Comparison of ENCODE assay signal across 8 cellular contexts in genomic region chr12:9064815-9065606, GRCh38. TPM values are rescaled to one million over a fixed set of nuclear protein-coding genes. Genes with fewer than 3 reads are reported as not detected.
A peak's percentile ranks its signal among the peaks of the same experiment; 100 is the strongest.
DNase-seq lines count a peak whose midpoint lies in the region; ATAC-seq and TF ChIP-seq lines count a peak whose summit lies in the region.

No MANE protein-coding gene starts in this region.

- ATAC-seq in heart left ventricle (peak; percentile 88 to 95 (median 94)), HG03565 (IDR thresholded peaks at IDR 0.05; ENCODE audit: unreplicated experiment) (no peak)

- DNase-seq in Caki2 (ENCODE audit: low read depth) (peak; percentile 58), HuH-7 (ENCODE audit: low spot score) (peak; percentile 83), heart left ventricle (peak; percentile 79 to 90 (median 83)), nucleus accumbens (lab: John Stamatoyannopoulos, UW) (peak in 44 of 56 donors; percentile 4 to 67 (median 42)), HUDEP-2 (lab: John Stamatoyannopoulos, UW; ENCODE audit: unreplicated experiment in 76 of 76) (no peak)
- no peak for DNase-seq in stimulated activated naive CD4-positive, alpha-beta T cell treated with Interleukin-2 at 50 U/mL for 16 hours (lab: John Stamatoyannopoulos, UW)

- H3K9me3 ChIP-seq in heart left ventricle, result no peaks in the 10 kb centered on the region

- no peaks in the 10 kb centered on the region for H3K27me3 ChIP-seq in heart left ventricle

- H3K27ac ChIP-seq in adipose tissue (ENCODE audit: low read depth, low read length), result peak overlapping the region; percentile 95
- H3K27ac ChIP-seq in heart left ventricle, result peak overlapping the region; percentile 89 to 99 (median 97)

- H3K4me3 ChIP-seq in heart left ventricle, result peak overlapping the region; percentile 62 to 97 (median 85)

- TF ChIP-seq CTCF in heart left ventricle (IDR thresholded peaks at IDR 0.05), result no peak

- in situ Hi-C loops in Caki2 (cut with HindIII; ENCODE audit: low pct_unique_long_range_greater_than_20kb, low sequenced_read_pairs), result no loop called here

- intact Hi-C loops in heart left ventricle (cut with DNase I), result loop anchor here in 5 of 10 donors (5.0 kb wide), 3 partner anchors 37 to 47 kb away; no protein-coding TSS in a partner anchor

- peaks cover 0 to 17% (median 8%) of the 10 kb centered on the region in 12 donors for H3K4me1 ChIP-seq in heart left ventricle

- TF ChIP-seq POLR2A in heart left ventricle (IDR thresholded peaks at IDR 0.05), result peak in 1 of 2 donors; percentile 86

- WGBS in adipose tissue, 3 donors, result 9 to 34% (median 30%) methylated on average over 36 to 45 of the region's 45 CpGs
- 15 to 49% (median 19%) methylated on average over 11 to 44 of the region's 45 CpGs for WGBS in heart left ventricle, 4 donors

- peaks cover 0 to 40% (median 31%) of the 10 kb centered on the region in 9 donors for H3K36me3 ChIP-seq in heart left ventricle

RNA-seq across cellular contexts. Expression of gene A2M, which starts 50.7 kb away (rescaled TPM):
- not detected in 2 replicates for total RNA-seq in Caki2 (2014; rRNA removed; shearing (Covaris generic); ENCODE audit: low replicate concordance)
- polyA plus RNA-seq in adipose tissue (100 to 1,000 TPM in 2 of 3 donors, 10 to 100 TPM in 1; 41.6 to 325 (median 151) TPM), heart left ventricle (100 to 1,000 TPM; 133 to 183 TPM)
- 1,000 to 10,000 TPM in 1 of 9 donors, 100 to 1,000 TPM in 8; 292 to 1,706 (median 520) TPM for total RNA-seq in heart left ventricle

Comparison
In these comparisons a context has a peak if more than half of its experiments do, and no peak if none do; other contexts are left out.
1. DNase-seq: peak in Caki2 (single experiment), HuH-7 (single experiment), heart left ventricle (5 of 5) and nucleus accumbens (44 of 56); none in HUDEP-2 (0 of 76) and stimulated activated naive CD4-positive, alpha-beta T cell treated with Interleukin-2 at 50 U/mL for 16 hours (single experiment).
2. RNA of gene A2M, which starts 50.7 kb away (total RNA-seq): 292 to 1,706 TPM in heart left ventricle; not detected in Caki2; every median in the first group is over 100 times any median in the second.